13 cellular contexts compared by ENCODE assay signal in genomic region chr11:12092714-12093113, GRCh38. TPM values are rescaled to one million over a fixed set of nuclear protein-coding genes. Genes with fewer than 3 reads are reported as not detected.
A peak's percentile ranks its signal among the peaks of the same experiment; 100 is the strongest.
DNase-seq lines count a peak whose midpoint lies in the region; ATAC-seq lines count a peak whose summit lies in the region.
"Had no signal": no experiment of that assay in that cellular context is flagged by ENCODE, and none has a peak within 500 bp of the region (broad histone marks: within the 10 kb centered on the region; RNA-seq: fewer than 3 reads in every experiment).

No MANE protein-coding gene starts in this region.

- H3K27ac ChIP-seq in ectodermal cell (ENCODE audit: insufficient read depth, low read depth, low read length, poor library complexity, severe bottlenecking) (peak overlapping the region; percentile 70), trophoblast cell (ENCODE audit: low read depth, low read length) (no peak overlapping the region)

- H3K4me3 ChIP-seq in ectodermal cell (ENCODE audit: insufficient read depth, low read depth, low read length) (no peak overlapping the region), trophoblast cell (ENCODE audit: low read depth, low read length) (no peak overlapping the region)
- H3K4me3 ChIP-seq: lower lobe of right lung had no signal

- no peak overlapping the region for H3K23ac ChIP-seq in trophoblast cell (ENCODE audit: low read length)

- H4K12ac ChIP-seq in trophoblast cell (ENCODE audit: low read depth, low read length): no peak overlapping the region

- no peaks in the 10 kb centered on the region for H3K9me3 ChIP-seq in ectodermal cell (ENCODE audit: control insufficient read depth, low read length)
- no peaks in the 10 kb centered on the region for H3K9me3 ChIP-seq in trophoblast cell (ENCODE audit: insufficient read depth, low read depth, low read length)
- H3K9me3 ChIP-seq: lower lobe of right lung had no signal

- no peak overlapping the region for H3K14ac ChIP-seq in trophoblast cell (ENCODE audit: low read length)

- H3K79me2 ChIP-seq in trophoblast cell (ENCODE audit: control insufficient read depth, insufficient read depth, low read length, poor library complexity): no peaks in the 10 kb centered on the region

- H3K4me1 ChIP-seq in ectodermal cell (ENCODE audit: control insufficient read depth, insufficient read depth, low read length): peaks cover 35% of the 10 kb centered on the region
- H3K4me1 ChIP-seq in trophoblast cell (ENCODE audit: control insufficient read depth in 1 of 2, insufficient read depth in 2 of 2, low read length in 2 of 2): peaks cover 16 to 21% of the 10 kb centered on the region in 2 experiments

- H3K4me2 ChIP-seq in trophoblast cell (ENCODE audit: low read length): no peak overlapping the region

- no peak overlapping the region for H3K9ac ChIP-seq in trophoblast cell (ENCODE audit: low read length)

- in situ Hi-C loops in G401 (cut with HindIII; ENCODE audit: low sequenced_read_pairs): no loop called here

- H3K18ac ChIP-seq in trophoblast cell (ENCODE audit: low read length): peak overlapping the region; percentile 46

- DNase-seq in G401 (ENCODE audit: low spot score) (peak; percentile 56), NCI-H187 (lab: John Stamatoyannopoulos, UW) (peak; percentile 63 to 64), trophoblast cell (no peak), AG08396 (ENCODE audit: low spot score) (no peak), amniotic stem cell (lab: John Stamatoyannopoulos, UW) (no peak)
- DNase-seq: activated CD8-positive, alpha-beta memory T cell treated with anti-CD3 and anti-CD28 coated beads, Interleukin-2, amount 50 U/mL, for 48 hours; activated naive CD8-positive, alpha-beta T cell treated with anti-CD3 and anti-CD28 coated beads, Interleukin-2, amount 50 U/mL, for 24 hours; effector CD4-positive, alpha-beta T cell; lower lobe of right lung; stimulated activated CD4-positive, alpha-beta T cell treated with anti-CD3 and anti-CD28 coated beads, Interleukin-4, amount 100 ng/mL, for 1 hour; stimulated activated naive CD4-positive, alpha-beta T cell treated with Interleukin-2 at 50 U/mL for 16 hours had no signal

- H3K27me3 ChIP-seq in ectodermal cell (ENCODE audit: control insufficient read depth, insufficient read depth, low read length, poor library complexity, severe bottlenecking): no peaks in the 10 kb centered on the region
- no peaks in the 10 kb centered on the region for H3K27me3 ChIP-seq in trophoblast cell (ENCODE audit: insufficient read depth, low read length)

- H2AK5ac ChIP-seq in trophoblast cell (ENCODE audit: low read length): no peak overlapping the region

- no peak for ATAC-seq in GM18511 (IDR thresholded peaks at IDR 0.05; ENCODE audit: unreplicated experiment)
- ATAC-seq: activated naive CD8-positive, alpha-beta T cell treated with anti-CD3 and anti-CD28 coated beads, Interleukin-2, amount 50 U/mL, for 24 hours; lower lobe of right lung had no signal

- H3K4ac ChIP-seq in trophoblast cell (ENCODE audit: low read depth, low read length): no peak overlapping the region

- no peak overlapping the region for H2BK5ac ChIP-seq in trophoblast cell (ENCODE audit: low read depth, low read length, poor library complexity)

- peaks cover 10% of the 10 kb centered on the region for H3K79me1 ChIP-seq in trophoblast cell (ENCODE audit: low read length)

- H3K36me3 ChIP-seq in ectodermal cell (ENCODE audit: control insufficient read depth, insufficient read depth, low read length) (no peaks in the 10 kb centered on the region), trophoblast cell (ENCODE audit: control insufficient read depth in 1 of 2, insufficient read depth in 2 of 2, low read length in 2 of 2) (no peaks in the 10 kb centered on the region)
- H3K36me3 ChIP-seq: lower lobe of right lung had no signal

- no peak overlapping the region for H4K8ac ChIP-seq in trophoblast cell (ENCODE audit: low read depth, low read length)

- no peak overlapping the region for H2AFZ ChIP-seq in trophoblast cell (ENCODE audit: insufficient read depth, low read length, poor library complexity)

- 6 to 10% methylated on average over 6 of the region's 6 CpGs for WGBS in ectodermal cell, 2 experiments
- no CpG with 5 or more reads among the region's 6 CpGs for WGBS in trophoblast cell (ENCODE audit: extremely low coverage, insufficient coverage, insufficient read length)

- H4K91ac ChIP-seq in trophoblast cell (ENCODE audit: low read depth, low read length): no peak overlapping the region

- H2BK120ac ChIP-seq in trophoblast cell (ENCODE audit: insufficient read depth, low read length, poor library complexity): no peak overlapping the region

- peak overlapping the region; percentile 51 for H2BK12ac ChIP-seq in trophoblast cell (ENCODE audit: low read length)

RNA-seq across cellular contexts. Expression of gene MICAL2, which starts 17.7 kb away (rescaled TPM):
- 12.6 and 21.1 TPM in 2 replicates for total RNA-seq in G401 (2014; rRNA removed; shearing (Covaris generic))
- polyA plus RNA-seq in ectodermal cell (2013, experiment 1 of 4): 2.8 TPM
- polyA plus RNA-seq in ectodermal cell (2013, experiment 2 of 4): 2.7 TPM
- polyA plus RNA-seq in ectodermal cell (2013, experiment 3 of 4): 1.7 TPM
- polyA plus RNA-seq in ectodermal cell (2013, experiment 4 of 4): 2.1 TPM
- 24.5 and 30.8 TPM in 2 replicates for polyA plus RNA-seq in trophoblast cell (2013)

Comparison
In these comparisons a context has a peak if more than half of its experiments do, and no peak if none do; other contexts are left out.
1. DNase-seq: peak in G401 (single experiment) and NCI-H187 (2 of 2); none in trophoblast cell (0 of 2), AG08396 (single experiment) and amniotic stem cell (single experiment).